Comparison of ENCODE assay signal across 12 cellular contexts in the genomic region with DNA sequence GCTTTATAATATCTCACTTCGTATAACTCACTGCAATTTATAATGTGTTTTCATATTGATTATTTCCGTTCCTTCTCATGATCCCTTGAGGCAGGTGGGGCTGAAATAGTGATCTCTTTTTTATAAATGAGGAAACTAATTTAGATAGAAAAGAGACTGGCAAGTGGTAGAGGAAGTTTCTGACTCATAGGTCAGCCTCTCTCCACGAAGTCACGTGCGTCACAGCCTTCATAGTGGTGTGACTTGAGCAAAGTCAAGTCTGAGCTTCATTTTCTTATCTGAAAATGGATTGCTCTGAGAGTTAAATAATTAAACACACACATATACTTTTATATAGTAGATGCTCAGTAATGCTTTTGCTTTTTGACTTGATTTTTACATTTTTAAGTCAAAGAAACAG. TPM values are rescaled to one million over a fixed set of nuclear protein-coding genes. Genes with fewer than 3 reads are reported as not detected.
DNase-seq lines count a peak whose midpoint lies in the region; ATAC-seq, FAIRE-seq and TF ChIP-seq lines count a peak whose summit lies in the region.
"Had no signal": no experiment of that assay in that cellular context is flagged by ENCODE, and none has a peak within 500 bp of the region (broad histone marks: within the 10 kb centered on the region; RNA-seq: fewer than 3 reads in every experiment).

No MANE protein-coding gene starts in this region.

- intact Hi-C loops in heart left ventricle (cut with DNase I) (no loop called here), left ventricle myocardium superior (cut with micrococcal nuclease) (no loop called here)

- H3K27me3 ChIP-seq in heart left ventricle: peaks cover 0 to 2% (median 0%) of the 10 kb centered on the region in 9 donors

- no peak overlapping the region for H3K27ac Mint-ChIP-seq in stimulated activated memory B cell treated with anti-CD40 and anti-IgM and Interleukin-4, amounts not matched to agents 10 μg/mL and 1 μg/mL and 100 μg/mL, for 72 hours
- H3K27ac Mint-ChIP-seq: CD4-positive, alpha-beta T cell; IgD-negative memory B cell; naive B cell had no signal

- peaks cover 3% of the 10 kb centered on the region for H3K9me3 Mint-ChIP-seq in stimulated activated memory B cell treated with anti-CD40 and anti-IgM and Interleukin-4, amounts not matched to agents 10 μg/mL and 1 μg/mL and 100 μg/mL, for 72 hours
- H3K9me3 Mint-ChIP-seq: CD4-positive, alpha-beta T cell had no signal

- TF ChIP-seq POLR2A in heart left ventricle (IDR thresholded peaks at IDR 0.05): no peak

- H3K36me3 ChIP-seq in heart left ventricle: no peaks in the 10 kb centered on the region

- FAIRE-seq in urothelium cell line (lab: Jason Lieb, UNC): no peak

- H3K36me3 Mint-ChIP-seq in stimulated activated memory B cell treated with anti-CD40 and anti-IgM and Interleukin-4, amounts not matched to agents 10 μg/mL and 1 μg/mL and 100 μg/mL, for 72 hours: peaks cover 5% of the 10 kb centered on the region

- no peak overlapping the region for H3K4me3 Mint-ChIP-seq in stimulated activated memory B cell treated with anti-CD40 and anti-IgM and Interleukin-4, amounts not matched to agents 10 μg/mL and 1 μg/mL and 100 μg/mL, for 72 hours
- H3K4me3 Mint-ChIP-seq: CD4-positive, alpha-beta T cell; naive B cell had no signal

- peaks cover 0 to 10% (median 0%) of the 10 kb centered on the region in 12 donors for H3K4me1 ChIP-seq in heart left ventricle

- H3K9me3 ChIP-seq in heart left ventricle: no peaks in the 10 kb centered on the region

- DNase-seq in heart left ventricle: no peak
- no peak for DNase-seq in left ventricle myocardium superior
- DNase-seq in OCI-M1 (lab: John Stamatoyannopoulos, UW): peak; percentile 89
- DNase-seq in epithelial cell of esophagus (ENCODE audit: low read depth): peak; percentile 51
- no peak for DNase-seq in urothelium cell line (ENCODE audit: low spot score)
- DNase-seq: CD4-positive, alpha-beta T cell; naive B cell had no signal

- H3K4me3 ChIP-seq in heart left ventricle (no peak overlapping the region), epithelial cell of esophagus (ENCODE audit: low read length) (no peak overlapping the region)

- 45 to 59% (median 46%) methylated on average over 5 of the region's 5 CpGs for WGBS in heart left ventricle, 4 donors

- TF ChIP-seq CTCF in heart left ventricle (IDR thresholded peaks at IDR 0.05): no peak
- no peak for TF ChIP-seq CTCF in epithelial cell of esophagus (IDR thresholded peaks at IDR 0.05; ENCODE audit: insufficient read depth, low read depth, low read length, missing control alignments)

- no peak overlapping the region for H3K27ac ChIP-seq in heart left ventricle
- H3K27ac ChIP-seq: epithelial cell of prostate had no signal

- ATAC-seq in heart left ventricle (peak in 3 of 4 donors; percentile 39 to 54 (median 47)), left ventricle myocardium superior (no peak), HG02970 (IDR thresholded peaks at IDR 0.05; ENCODE audit: low FRiP score, unreplicated experiment) (no peak), HG03159 (IDR thresholded peaks at IDR 0.05; ENCODE audit: unreplicated experiment) (no peak)
- peak; percentile 82 for ATAC-seq in stimulated activated memory B cell treated with anti-CD40 and anti-IgM and Interleukin-4, amounts not matched to agents 10 μg/mL and 1 μg/mL and 100 μg/mL, for 72 hours

- no peaks in the 10 kb centered on the region for H3K4me1 Mint-ChIP-seq in stimulated activated memory B cell treated with anti-CD40 and anti-IgM and Interleukin-4, amounts not matched to agents 10 μg/mL and 1 μg/mL and 100 μg/mL, for 72 hours
- H3K4me1 Mint-ChIP-seq: naive B cell had no signal

- peaks cover 14% of the 10 kb centered on the region for H3K27me3 Mint-ChIP-seq in stimulated activated memory B cell treated with anti-CD40 and anti-IgM and Interleukin-4, amounts not matched to agents 10 μg/mL and 1 μg/mL and 100 μg/mL, for 72 hours

RNA-seq across cellular contexts. Expression of a gene that starts 19.9 kb away (rescaled TPM):
- total RNA-seq in heart left ventricle (not detected), left ventricle myocardium superior (not detected)
- not detected for polyA plus RNA-seq in heart left ventricle
- total RNA-seq: CD4-positive, alpha-beta T cell had no signal
- polyA plus RNA-seq: IgD-negative memory B cell had no signal

RNA-seq across cellular contexts. Expression of a gene that starts 20.0 kb away (rescaled TPM):
- total RNA-seq in heart left ventricle: under 1 TPM in 1 of 9 donors, not detected in 8; 0.07 TPM
- polyA plus RNA-seq in heart left ventricle: not detected
- total RNA-seq in left ventricle myocardium superior: not detected
- total RNA-seq: CD4-positive, alpha-beta T cell had no signal
- polyA plus RNA-seq: IgD-negative memory B cell had no signal

RNA-seq across cellular contexts. Expression of a gene that starts 44.9 kb away (rescaled TPM):
- total RNA-seq in heart left ventricle (10 to 100 TPM in 4 of 9 donors, 1 to 10 TPM in 5; 4.8 to 17.8 (median 9.6) TPM), left ventricle myocardium superior (8.1 TPM)
- 10 to 100 TPM in 1 of 2 donors, 1 to 10 TPM in 1; 7.6 to 10.3 TPM for polyA plus RNA-seq in heart left ventricle

Comparison
In these comparisons a context has a peak if more than half of its experiments do, and no peak if none do; other contexts are left out.
1. ATAC-seq: peak in heart left ventricle (3 of 4) and stimulated activated memory B cell treated with anti-CD40 and anti-IgM and Interleukin-4, amounts not matched to agents 10 μg/mL and 1 μg/mL and 100 μg/mL, for 72 hours (single experiment); none in left ventricle myocardium superior (single experiment), HG02970 (single experiment) and HG03159 (single experiment).
2. DNase-seq: peak in OCI-M1 (single experiment) and epithelial cell of esophagus (single experiment); none in heart left ventricle (0 of 5), left ventricle myocardium superior (single experiment) and urothelium cell line (single experiment).